In genomic region chr9:93304574-93305496, GRCh38 we compare ENCODE assay signal across 1 cellular context.
TF ChIP-seq lines count a peak whose summit lies in the region.

No MANE protein-coding gene starts in this region.

TF ChIP-seq in HepG2, 621 proteins besides CTCF, POLR2A, EP300 and RAD21 (continued from another document):
- TF ChIP-seq HMGXB4 (CRISPR knock-in tag; IDR thresholded peaks at IDR 0.05; ENCODE audit: borderline replicate concordance in 1 of 2, low read depth in 1 of 2) = peak in 1 of 2 experiments; percentile 19; a peak in 1 of 4 replicates
- 0 out of 2 replicates have a peak, but pooled peaks have one; percentile 13 for TF ChIP-seq IRF2 (CRISPR knock-in tag; IDR thresholded peaks at IDR 0.05)
- 0 out of 2 replicates have a peak, but pooled peaks have one; percentile 40 for TF ChIP-seq ZNF331 (CRISPR knock-in tag; IDR thresholded peaks at IDR 0.05)
- no peak for TF ChIP-seq PCBP1 (IDR thresholded peaks at IDR 0.05; ENCODE audit: borderline replicate concordance, low read depth, low read length)
- 0 out of 2 replicates have a peak, but pooled peaks have one; percentile 38 for TF ChIP-seq ZNF768 (CRISPR knock-in tag; IDR thresholded peaks at IDR 0.05)
- TF ChIP-seq EED (CRISPR knock-in tag; IDR thresholded peaks at IDR 0.05) = 0 out of 2 replicates have a peak, but pooled peaks have one; percentile 54
- TF ChIP-seq ZMAT3 (CRISPR knock-in tag; conservative IDR thresholded peaks at IDR 0.05) = no peak
- peak; percentile 34 for TF ChIP-seq AGO2 (optimal IDR thresholded peaks at IDR 0.05; ENCODE audit: low read depth, low read length)
- TF ChIP-seq HOXA3 (CRISPR knock-in tag; IDR thresholded peaks at IDR 0.05) = peak; percentile 38; the same call in 1 of the 2 replicates
- no peak for TF ChIP-seq TGIF2 (CRISPR knock-in tag; IDR thresholded peaks at IDR 0.05)
- 0 out of 3 replicates have a peak, but pooled peaks have one; percentile 26 for TF ChIP-seq MXI1 (IDR thresholded peaks at IDR 0.05; ENCODE audit: borderline replicate concordance, low read depth, low read length)
- no peak for TF ChIP-seq ZNF276 (CRISPR knock-in tag; IDR thresholded peaks at IDR 0.05; ENCODE audit: low read depth)
- no peak for TF ChIP-seq LCORL (IDR thresholded peaks at IDR 0.05)
- 0 out of 2 replicates have a peak, but pooled peaks have one; percentile 29 for TF ChIP-seq LCORL (CRISPR knock-in tag; IDR thresholded peaks at IDR 0.05)
- no peak for TF ChIP-seq SALL1 (CRISPR knock-in tag; IDR thresholded peaks at IDR 0.05)
- peak; percentile 45; the same call in 1 of the 2 replicates for TF ChIP-seq RFXAP (CRISPR knock-in tag; IDR thresholded peaks at IDR 0.05; ENCODE audit: borderline replicate concordance)
- no peak for TF ChIP-seq ZNF335 (CRISPR knock-in tag; IDR thresholded peaks at IDR 0.05)
- 0 out of 2 replicates have a peak, but pooled peaks have one; percentile 24 for TF ChIP-seq MXD4 (CRISPR knock-in tag; IDR thresholded peaks at IDR 0.05)
- TF ChIP-seq ZNF441 (CRISPR knock-in tag; IDR thresholded peaks at IDR 0.05; ENCODE audit: borderline replicate concordance) = 0 out of 2 replicates have a peak, but pooled peaks have one; percentile 18
- TF ChIP-seq YEATS4 (CRISPR knock-in tag; IDR thresholded peaks at IDR 0.05; ENCODE audit: borderline replicate concordance) = no peak
- no peak for TF ChIP-seq KLF9 (CRISPR knock-in tag; IDR thresholded peaks at IDR 0.05; ENCODE audit: low read depth)
- TF ChIP-seq ZFP82 (CRISPR knock-in tag; IDR thresholded peaks at IDR 0.05; ENCODE audit: borderline replicate concordance) = no peak
- TF ChIP-seq POGZ (CRISPR knock-in tag; IDR thresholded peaks at IDR 0.05) = no peak
- no peak for TF ChIP-seq FLYWCH1 (CRISPR knock-in tag; IDR thresholded peaks at IDR 0.05)
- no peak for TF ChIP-seq BORCS8-MEF2B (CRISPR knock-in tag; IDR thresholded peaks at IDR 0.05)
- no peak for TF ChIP-seq TARDBP (CRISPR knock-in tag; IDR thresholded peaks at IDR 0.05)
- TF ChIP-seq POLR2G (IDR thresholded peaks at IDR 0.05; ENCODE audit: low read depth, low read length) = no peak
- no peak for TF ChIP-seq GPN1 (CRISPR knock-in tag; IDR thresholded peaks at IDR 0.05; ENCODE audit: borderline replicate concordance)
- TF ChIP-seq STAG1 (CRISPR knock-in tag; IDR thresholded peaks at IDR 0.05) = peak; percentile 95
- TF ChIP-seq ZNF687 (CRISPR knock-in tag; IDR thresholded peaks at IDR 0.05) = peak; percentile 61
- TF ChIP-seq REPIN1 (CRISPR knock-in tag; IDR thresholded peaks at IDR 0.05; ENCODE audit: borderline replicate concordance, low read depth) = no peak
- TF ChIP-seq YY1 (IDR thresholded peaks at IDR 0.05; ENCODE audit: insufficient read depth, insufficient replicate concordance, low read depth, low read length) = peak; percentile 26
- TF ChIP-seq ZNF740 (CRISPR knock-in tag; IDR thresholded peaks at IDR 0.05) = no peak
- peak; percentile 90 for TF ChIP-seq SMC3 (IDR thresholded peaks at IDR 0.05; ENCODE audit: low read length)
- no peak for TF ChIP-seq ZNF512B (CRISPR knock-in tag; IDR thresholded peaks at IDR 0.05; ENCODE audit: borderline replicate concordance)
- no peak for TF ChIP-seq POLR2AphosphoS5 (IDR thresholded peaks at IDR 0.05; ENCODE audit: low read depth, low read length)
- TF ChIP-seq E2F2 (CRISPR knock-in tag; IDR thresholded peaks at IDR 0.05; ENCODE audit: borderline replicate concordance) = no peak
- peak; percentile 32 for TF ChIP-seq SKI (IDR thresholded peaks at IDR 0.05; ENCODE audit: partially characterized antibody)
